In genomic region chr1:84442256-84442655, GRCh38 we compare ENCODE assay signal across 8 cellular contexts. TPM values are rescaled to one million over a fixed set of nuclear protein-coding genes. Genes with fewer than 3 reads are reported as not detected.
DNase-seq lines count a peak whose midpoint lies in the region; ATAC-seq, FAIRE-seq and TF ChIP-seq lines count a peak whose summit lies in the region.

No MANE protein-coding gene starts in this region.

- TF ChIP-seq EP300 in transverse colon (IDR thresholded peaks at IDR 0.05; ENCODE audit: low read depth): no peak

- in situ Hi-C loops in transverse colon (cut with MboI; ENCODE audit: low pct_ligation_motif_present in 1 of 4, low pct_unique_long_range_greater_than_20kb in 1 of 4, low sequenced_read_pairs in 3 of 4): loop anchor here in 3 of 4 donors (10.0 to 25.0 kb wide), 5 partner anchors 170 to 530 kb away; no protein-coding TSS in a partner anchor

- H3K9ac ChIP-seq in astrocyte (ENCODE audit: low read length): no peak overlapping the region

- H3K9me3 ChIP-seq in CD4-positive, CD25-positive, alpha-beta regulatory T cell (ENCODE audit: control insufficient read depth in 2 of 2, low read length in 2 of 2): no peaks in the 10 kb centered on the region
- H3K9me3 ChIP-seq in astrocyte (ENCODE audit: insufficient read depth, low read depth, low read length) (no peaks in the 10 kb centered on the region), transverse colon (no peaks in the 10 kb centered on the region)

- H3K27ac Mint-ChIP-seq in CD4-positive, CD25-positive, alpha-beta regulatory T cell: peak overlapping the region in 1 of 3 donors; percentile 27
- H3K27ac Mint-ChIP-seq in astrocyte (ENCODE audit: unreplicated experiment) (no peak overlapping the region), immature natural killer cell (peak overlapping the region in 4 of 6 donors; percentile 32 to 57 (median 48))

- no peak overlapping the region for H3K27ac ChIP-seq in CD4-positive, CD25-positive, alpha-beta regulatory T cell (ENCODE audit: insufficient read depth, low read length, poor library complexity, severe bottlenecking)
- no peak overlapping the region for H3K27ac ChIP-seq in astrocyte (ENCODE audit: low read depth, low read length)
- H3K27ac ChIP-seq in transverse colon: no peak overlapping the region

- H3K27me3 Mint-ChIP-seq in CD4-positive, CD25-positive, alpha-beta regulatory T cell: peaks cover 27% of the 10 kb centered on the region
- peaks cover 5% of the 10 kb centered on the region for H3K27me3 Mint-ChIP-seq in astrocyte (ENCODE audit: low read depth, unreplicated experiment)
- H3K27me3 Mint-ChIP-seq in immature natural killer cell (ENCODE audit: low read depth in 3 of 3): peaks cover 2 to 8% (median 4%) of the 10 kb centered on the region in 3 donors

- FAIRE-seq in astrocyte (lab: Jason Lieb, UNC): peak; percentile 94

- H3K36me3 Mint-ChIP-seq in CD4-positive, CD25-positive, alpha-beta regulatory T cell: no peaks in the 10 kb centered on the region
- H3K36me3 Mint-ChIP-seq in astrocyte (ENCODE audit: low read depth, unreplicated experiment) (no peaks in the 10 kb centered on the region), immature natural killer cell (peaks cover 0 to 4% (median 0%) of the 10 kb centered on the region in 3 donors)

- H3K4me1 ChIP-seq in CD4-positive, CD25-positive, alpha-beta regulatory T cell (ENCODE audit: control insufficient read depth, insufficient read depth, low read length, poor library complexity, severe bottlenecking): peaks cover 15% of the 10 kb centered on the region
- H3K4me1 ChIP-seq in astrocyte (ENCODE audit: insufficient read depth, low read length): peaks cover 4% of the 10 kb centered on the region
- peaks cover 0 to 12% (median 3%) of the 10 kb centered on the region in 4 donors for H3K4me1 ChIP-seq in transverse colon

- TF ChIP-seq CTCF in astrocyte (IDR thresholded peaks at IDR 0.05; ENCODE audit: insufficient read depth, low read depth, low read length) (peak; percentile 70), transverse colon (IDR thresholded peaks at IDR 0.05) (peak; percentile 26 to 59 (median 45))

- no peaks in the 10 kb centered on the region for H3K27me3 ChIP-seq in CD4-positive, CD25-positive, alpha-beta regulatory T cell (ENCODE audit: control insufficient read depth, insufficient read depth, low read length)
- H3K27me3 ChIP-seq in astrocyte (ENCODE audit: insufficient read depth, low read length) (no peaks in the 10 kb centered on the region), transverse colon (no peaks in the 10 kb centered on the region)

- DNase-seq in CD4-positive, CD25-positive, alpha-beta regulatory T cell: peak in 2 of 3 donors; percentile 75 to 92
- DNase-seq in NCI-H226 (peak; percentile 64), astrocyte (ENCODE audit: low read depth) (peak; percentile 90), immature natural killer cell (peak; percentile 72 to 77 (median 72)), transverse colon (no peak), NCI-H2029 (lab: John Stamatoyannopoulos, UW) (no peak)

- H3K36me3 ChIP-seq in CD4-positive, CD25-positive, alpha-beta regulatory T cell (ENCODE audit: control insufficient read depth, insufficient read depth, low read length): no peaks in the 10 kb centered on the region
- H3K36me3 ChIP-seq in astrocyte (ENCODE audit: insufficient read depth, low read length): no peaks in the 10 kb centered on the region
- H3K36me3 ChIP-seq in transverse colon: no peaks in the 10 kb centered on the region

- H2AFZ ChIP-seq in astrocyte (ENCODE audit: low read depth, low read length): no peak overlapping the region

- H3K4me1 Mint-ChIP-seq in CD4-positive, CD25-positive, alpha-beta regulatory T cell: peaks cover 0 to 20% (median 11%) of the 10 kb centered on the region in 4 donors
- H3K4me1 Mint-ChIP-seq in astrocyte (ENCODE audit: low read depth, unreplicated experiment): no peaks in the 10 kb centered on the region
- peaks cover 13 to 16% of the 10 kb centered on the region in 2 donors for H3K4me1 Mint-ChIP-seq in immature natural killer cell

- H3K79me2 ChIP-seq in astrocyte (ENCODE audit: insufficient read depth, low read length): no peaks in the 10 kb centered on the region

- H3K4me2 ChIP-seq in astrocyte (ENCODE audit: low read length): peak overlapping the region; percentile 33

- no peak for TF ChIP-seq POLR2A in transverse colon (IDR thresholded peaks at IDR 0.05)

- intact Hi-C loops in transverse colon (cut with DNase I; ENCODE audit: low total_unique reads): loop anchor here (2.0 to 5.0 kb wide), 2 partner anchors 163 to 330 kb away; no protein-coding TSS in a partner anchor

- H3K9me3 Mint-ChIP-seq in CD4-positive, CD25-positive, alpha-beta regulatory T cell: peaks cover 0 to 5% (median 0%) of the 10 kb centered on the region in 7 donors
- H3K9me3 Mint-ChIP-seq in astrocyte (ENCODE audit: unreplicated experiment) (peaks cover 7% of the 10 kb centered on the region), immature natural killer cell (peaks cover 0 to 3% (median 0%) of the 10 kb centered on the region in 6 donors)

- H3K4me3 ChIP-seq in CD4-positive, CD25-positive, alpha-beta regulatory T cell (ENCODE audit: low read depth, low read length): peak overlapping the region; percentile 75
- H3K4me3 ChIP-seq in astrocyte (ENCODE audit: insufficient read depth, low read depth, low read length) (no peak overlapping the region), transverse colon (no peak overlapping the region)

- peak; percentile 98 to 99 for ATAC-seq in CD4-positive, CD25-positive, alpha-beta regulatory T cell (ENCODE audit: low read depth in 2 of 2)
- ATAC-seq in GM18520 (IDR thresholded peaks at IDR 0.05; ENCODE audit: unreplicated experiment) (peak; percentile 100), HG02970 (IDR thresholded peaks at IDR 0.05; ENCODE audit: low FRiP score, unreplicated experiment) (peak; percentile 69)

- H3K4me3 Mint-ChIP-seq in CD4-positive, CD25-positive, alpha-beta regulatory T cell: peak overlapping the region in 3 of 4 donors; percentile 45 to 74 (median 67)
- H3K4me3 Mint-ChIP-seq in astrocyte (ENCODE audit: unreplicated experiment) (no peak overlapping the region), immature natural killer cell (peak overlapping the region; percentile 26 to 71 (median 53))

- WGBS in transverse colon (ENCODE audit: low coverage in 1 of 2), 2 donors: 25% methylated on average over 2 of the region's 2 CpGs

- H4K20me1 ChIP-seq in astrocyte (ENCODE audit: insufficient read depth, low read length): no peaks in the 10 kb centered on the region

RNA-seq across cellular contexts. Expression of gene RPF1, which starts 36.8 kb away (rescaled TPM):
- 46.8 TPM for total RNA-seq in CD4-positive, CD25-positive, alpha-beta regulatory T cell
- polyA plus RNA-seq in CD4-positive, CD25-positive, alpha-beta regulatory T cell: 10 to 100 TPM; 59.2 to 90.0 (median 69.3) TPM
- total RNA-seq in astrocyte: 26.3 and 30.1 TPM in 2 replicates
- polyA plus RNA-seq in immature natural killer cell: 10 to 100 TPM; 50.7 to 88.5 (median 54.9) TPM
- total RNA-seq in transverse colon: 10 to 100 TPM; 14.7 to 38.4 (median 25.9) TPM

RNA-seq across cellular contexts. Expression of gene DNASE2B, which starts 44.0 kb away (rescaled TPM):
- not detected for total RNA-seq in CD4-positive, CD25-positive, alpha-beta regulatory T cell
- not detected for polyA plus RNA-seq in CD4-positive, CD25-positive, alpha-beta regulatory T cell
- total RNA-seq in astrocyte: not detected in 2 replicates
- not detected for polyA plus RNA-seq in immature natural killer cell
- 1 to 10 TPM in 1 of 4 donors, under 1 TPM in 1, not detected in 2; 0.64 to 1.9 TPM for total RNA-seq in transverse colon

Comparison
In these comparisons a context has a peak if more than half of its experiments do, and no peak if none do; other contexts are left out.
1. DNase-seq: peak in CD4-positive, CD25-positive, alpha-beta regulatory T cell (2 of 3), NCI-H226 (single experiment), astrocyte (single experiment) and immature natural killer cell (3 of 3); none in transverse colon (single experiment) and NCI-H2029 (single experiment).
2. Peak in every context shown above with its lines, with median percentiles within 50 percentile points of each other: ATAC-seq.